7 cellular contexts compared by ENCODE assay signal in genomic region chr5:36744678-36745659, GRCh38.
A peak's percentile ranks its signal among the peaks of the same experiment; 100 is the strongest.
DNase-seq lines count a peak whose midpoint lies in the region; ATAC-seq, FAIRE-seq and TF ChIP-seq lines count a peak whose summit lies in the region.

No MANE protein-coding gene starts in this region.

- H3K36me3 ChIP-seq in GM06990 (ENCODE audit: control insufficient read depth, insufficient read depth, low read length) (no peaks in the 10 kb centered on the region), pancreas (no peaks in the 10 kb centered on the region)

- no peaks in the 10 kb centered on the region for H3K9me3 Mint-ChIP-seq in IgD-negative memory B cell

- peaks cover 11% of the 10 kb centered on the region for H3K27me3 Mint-ChIP-seq in IgD-negative memory B cell

- peaks cover 4 to 41% (median 26%) of the 10 kb centered on the region in 3 donors for H3K4me1 ChIP-seq in pancreas

- peak; percentile 49 for DNase-seq in GM06990 (ENCODE audit: extremely low read depth, insufficient read length)
- DNase-seq in OCI-M1 (lab: John Stamatoyannopoulos, UW): peak; percentile 84
- DNase-seq in amygdala (lab: John Stamatoyannopoulos, UW): peak in 53 of 56 donors; percentile 9 to 77 (median 45)
- peak; percentile 70 for DNase-seq in left ventricle myocardium superior
- peak; percentile 89 to 96 (median 94) for DNase-seq in pancreas

- H3K27ac Mint-ChIP-seq in IgD-negative memory B cell: peak overlapping the region in 1 of 3 donors; percentile 15

- H3K4me3 Mint-ChIP-seq in IgD-negative memory B cell: peak overlapping the region; percentile 71 to 97 (median 90)

- peak overlapping the region; percentile 69 to 93 (median 83) for H3K27ac ChIP-seq in pancreas

- 0% methylated on average over 50 to 53 of the region's 53 CpGs for WGBS in pancreas, 2 donors

- peak; percentile 70 for ATAC-seq in GM21786 (IDR thresholded peaks at IDR 0.05; ENCODE audit: unreplicated experiment)
- peak; percentile 87 for ATAC-seq in left ventricle myocardium superior
- ATAC-seq in pancreas: peak; percentile 79 to 89 (median 84)

- H3K4me3 ChIP-seq in GM06990 (replicated peaks; ENCODE audit: low read depth, low read length) (peak overlapping the region; percentile 60), pancreas (peak overlapping the region; percentile 16 to 52 (median 49))

- FAIRE-seq in pancreas (lab: Jason Lieb, UNC): no peak

- intact Hi-C loops in left ventricle myocardium superior (cut with micrococcal nuclease) (loop anchor here (10.0 kb wide), 1 partner anchor 120 kb away; no protein-coding TSS in a partner anchor), pancreas (cut with DNase I) (loop anchor here in 2 of 3 donors (5.0 to 10.0 kb wide), 2 partner anchors 130 to 132 kb away; partner anchors contain the start of gene NIPBL (in 2 of the 2))

- peaks cover 6 to 19% (median 13%) of the 10 kb centered on the region in 3 donors for H3K4me1 Mint-ChIP-seq in IgD-negative memory B cell

- no peaks in the 10 kb centered on the region for H3K36me3 Mint-ChIP-seq in IgD-negative memory B cell

- H3K9me3 ChIP-seq in pancreas: no peaks in the 10 kb centered on the region

- peak; percentile 66 for TF ChIP-seq CTCF in GM06990 (IDR thresholded peaks at IDR 0.05; ENCODE audit: insufficient read depth, low read length, poor library complexity, severe bottlenecking)
- peak; percentile 53 to 67 (median 58) for TF ChIP-seq CTCF in pancreas (IDR thresholded peaks at IDR 0.05)

- H3K27me3 ChIP-seq in GM06990 (replicated peaks; ENCODE audit: control insufficient read depth, insufficient read depth, low read length): no peaks in the 10 kb centered on the region
- no peaks in the 10 kb centered on the region for H3K27me3 ChIP-seq in pancreas

Comparison
In these comparisons a context has a peak if more than half of its experiments do, and no peak if none do; other contexts are left out.
1. Peak in every context shown above with its lines: DNase-seq, ATAC-seq, H3K4me3 ChIP-seq and H3K27ac ChIP-seq.